Comparison of ENCODE assay signal across 19 cellular contexts in genomic region chr11:108392364-108392763, GRCh38.
"Had no signal": no experiment of that assay in that cellular context is flagged by ENCODE, and none has a peak within 500 bp of the region (broad histone marks: within the 10 kb centered on the region; RNA-seq: fewer than 3 reads in every experiment).

No MANE protein-coding gene starts in this region.

- ATAC-seq: psoas muscle; right cardiac atrium; right lobe of liver; stimulated activated effector memory CD8-positive, alpha-beta T cell treated with anti-CD3 and anti-CD28 coated beads, Interleukin-12 subunit alpha, Interleukin-12 subunit beta, amount 100 ng/mL, for 72 hours; stimulated activated naive B cell treated with anti-CD40 and anti-IgM and Interleukin-4, amounts not matched to agents 10 μg/mL and 1 μg/mL and 100 μg/mL, for 72 hours had no signal

- DNase-seq: occipital lobe; ovary; posterior cingulate gyrus; psoas muscle; right cardiac atrium; right lobe of liver; sigmoid colon; small intestine; stimulated activated CD4-positive, alpha-beta T cell treated with anti-CD3 and anti-CD28 coated beads, Interleukin-15, amount 100 ng/mL, for 24 hours; stimulated activated CD4-positive, alpha-beta T cell treated with anti-CD3 and anti-CD28 coated beads, Interleukin-2, amount 100 ng/mL, for 24 hours; stimulated activated CD4-positive, alpha-beta T cell treated with anti-CD3 and anti-CD28 coated beads, Interleukin-2, amount 100 ng/mL, for 48 hours; stimulated activated CD4-positive, alpha-beta T cell treated with anti-CD3 and anti-CD28 coated beads, Interleukin-4, amount 100 ng/mL, for 24 hours; stimulated activated naive B cell treated with anti-CD40 and anti-IgM and Interleukin-4, amounts not matched to agents 10 μg/mL and 1 μg/mL and 100 μg/mL, for 72 hours; stimulated activated naive CD4-positive, alpha-beta T cell treated with Interleukin-2 at 50 U/mL for 16 hours; stomach; thyroid gland; trophoblast cell; upper lobe of left lung had no signal
